Comparison of ENCODE assay signal across 8 cellular contexts in genomic region chr21:26717146-26717739, GRCh38.
DNase-seq lines count a peak whose midpoint lies in the region; ATAC-seq and TF ChIP-seq lines count a peak whose summit lies in the region.

No MANE protein-coding gene starts in this region.

- H3K27ac Mint-ChIP-seq in endothelial cell (ENCODE audit: unreplicated experiment): no peak overlapping the region

- no peak overlapping the region for H3K4me3 ChIP-seq in smooth muscle cell

- no peaks in the 10 kb centered on the region for H3K4me1 ChIP-seq in smooth muscle cell (ENCODE audit: low read depth)

- H4K20me1 ChIP-seq in smooth muscle cell (ENCODE audit: low read depth): no peaks in the 10 kb centered on the region

- peak; percentile 90 for TF ChIP-seq CTCF in endothelial cell (IDR thresholded peaks at IDR 0.05; ENCODE audit: unreplicated experiment)
- TF ChIP-seq CTCF in smooth muscle cell (IDR thresholded peaks at IDR 0.05; ENCODE audit: borderline replicate concordance, insufficient read depth, poor library complexity, severe bottlenecking): peak; percentile 71

- H3K9ac ChIP-seq in smooth muscle cell (ENCODE audit: low read depth): no peak overlapping the region

- H3K36me3 ChIP-seq in smooth muscle cell (ENCODE audit: low read depth): no peaks in the 10 kb centered on the region

- H3K27ac ChIP-seq in smooth muscle cell (ENCODE audit: low read depth): no peak overlapping the region

- H3F3A ChIP-seq in smooth muscle cell (ENCODE audit: low read depth): no peaks in the 10 kb centered on the region

- peaks cover 3% of the 10 kb centered on the region for H3K27me3 Mint-ChIP-seq in endothelial cell (ENCODE audit: unreplicated experiment)

- no peaks in the 10 kb centered on the region for H3K27me3 ChIP-seq in smooth muscle cell (ENCODE audit: low read depth)

- H3K36me3 Mint-ChIP-seq in endothelial cell (ENCODE audit: low read depth, unreplicated experiment): no peaks in the 10 kb centered on the region

- H3K79me2 ChIP-seq in smooth muscle cell (ENCODE audit: low read depth): no peaks in the 10 kb centered on the region

- no peaks in the 10 kb centered on the region for H3K9me3 Mint-ChIP-seq in endothelial cell (ENCODE audit: unreplicated experiment)

- no peak overlapping the region for H2AFZ ChIP-seq in smooth muscle cell (ENCODE audit: low read depth)

- no peaks in the 10 kb centered on the region for H3K4me1 Mint-ChIP-seq in endothelial cell (ENCODE audit: unreplicated experiment)

- no peak overlapping the region for H3K4me2 ChIP-seq in smooth muscle cell

- DNase-seq in NCI-H1417 (lab: John Stamatoyannopoulos, UW) (peak in 2 of 3 experiments; percentile 12 to 63), NCI-H1417 treated with DMSO at 0.1 percent for 48 hours (lab: John Stamatoyannopoulos, UW) (no peak), NOMO-1 (lab: John Stamatoyannopoulos, UW; ENCODE audit: unreplicated experiment in 2 of 2) (peak; percentile 6 to 42), endothelial cell (ENCODE audit: low spot score) (no peak), smooth muscle cell (lab: John Stamatoyannopoulos, UW; ENCODE audit: unreplicated experiment) (no peak), anterior cingulate cortex (lab: John Stamatoyannopoulos, UW) (no peak), activated gamma-delta T cell treated with Interleukin-2 at 50 U/mL for 16 hours (no peak)

- WGBS in smooth muscle cell (ENCODE audit: low lambda C conversion rate): 38% methylated on average over 5 of the region's 5 CpGs

- no peak for ATAC-seq in GM18861 (IDR thresholded peaks at IDR 0.05; ENCODE audit: unreplicated experiment)

- no peaks in the 10 kb centered on the region for H3K9me3 ChIP-seq in smooth muscle cell (replicated peaks; ENCODE audit: low read depth)

- no peak overlapping the region for H3K4me3 Mint-ChIP-seq in endothelial cell (ENCODE audit: unreplicated experiment)

Comparison
In these comparisons a context has a peak if more than half of its experiments do, and no peak if none do; other contexts are left out.
1. DNase-seq: peak in NCI-H1417 (2 of 3) and NOMO-1 (2 of 2); none in NCI-H1417 treated with DMSO at 0.1 percent for 48 hours (single experiment), endothelial cell (single experiment), smooth muscle cell (single experiment), anterior cingulate cortex (0 of 58) and activated gamma-delta T cell treated with Interleukin-2 at 50 U/mL for 16 hours (single experiment).